8 cellular contexts compared by ENCODE assay signal in genomic region chr15:63436872-63437375, GRCh38. TPM values are rescaled to one million over a fixed set of nuclear protein-coding genes. Genes with fewer than 3 reads are reported as not detected.
A peak's percentile ranks its signal among the peaks of the same experiment; 100 is the strongest.
DNase-seq lines count a peak whose midpoint lies in the region; ATAC-seq, FAIRE-seq and TF ChIP-seq lines count a peak whose summit lies in the region.

No MANE protein-coding gene starts in this region.

- intact Hi-C loops in esophagus muscularis mucosa (cut with DNase I), result no loop called here

- no peaks in the 10 kb centered on the region for H3K9me2 ChIP-seq in OCI-LY1 (ENCODE audit: low read depth, low read length)

- peak overlapping the region; percentile 17 for H3K4me3 Mint-ChIP-seq in nephron progenitor cell
- H3K4me3 Mint-ChIP-seq in stimulated activated effector memory CD8-positive, alpha-beta T cell treated with anti-CD3 and anti-CD28 coated beads, Interleukin-12 subunit alpha, Interleukin-12 subunit beta, amount 100 ng/mL, for 72 hours, result no peak overlapping the region

- POLR2A ChIA-PET in A549 (lab: Yijun Ruan, JAX), result interaction anchor here (0.6 to 1.6 kb wide), 3 partner anchors 10 to 149 kb away, joined by 3 to 5 read pairs (median 3); no protein-coding TSS in a partner anchor

- H3K27me3 Mint-ChIP-seq in nephron progenitor cell (ENCODE audit: low read depth, poor library complexity), result peaks cover 8% of the 10 kb centered on the region

- peaks cover 17% of the 10 kb centered on the region for H3K4me1 ChIP-seq in A549
- H3K4me1 ChIP-seq in OCI-LY1 (ENCODE audit: insufficient read depth, low read length, severe bottlenecking), result peaks cover 10% of the 10 kb centered on the region
- peaks cover 14 to 53% (median 38%) of the 10 kb centered on the region in 4 donors for H3K4me1 ChIP-seq in esophagus muscularis mucosa

- H3K36me3 Mint-ChIP-seq in nephron progenitor cell (ENCODE audit: low read depth), result no peaks in the 10 kb centered on the region
- H3K36me3 Mint-ChIP-seq in stimulated activated effector memory CD8-positive, alpha-beta T cell treated with anti-CD3 and anti-CD28 coated beads, Interleukin-12 subunit alpha, Interleukin-12 subunit beta, amount 100 ng/mL, for 72 hours, result no peaks in the 10 kb centered on the region

- H3K36me3 ChIP-seq in OCI-LY1 (ENCODE audit: insufficient read depth, low read length) (no peaks in the 10 kb centered on the region), esophagus muscularis mucosa (no peaks in the 10 kb centered on the region)

- H2AFZ ChIP-seq in OCI-LY1 (ENCODE audit: low read length), result peak overlapping the region; percentile 88

- FAIRE-seq in A549 (lab: Jason Lieb, UNC), result no peak

- H3F3A ChIP-seq in OCI-LY1 (ENCODE audit: insufficient read depth, low read length), result no peaks in the 10 kb centered on the region

- peak overlapping the region; percentile 84 for H3K27ac Mint-ChIP-seq in nephron progenitor cell
- H3K27ac Mint-ChIP-seq in stimulated activated effector memory CD8-positive, alpha-beta T cell treated with anti-CD3 and anti-CD28 coated beads, Interleukin-12 subunit alpha, Interleukin-12 subunit beta, amount 100 ng/mL, for 72 hours, result peak overlapping the region; percentile 44

- H3K9me3 Mint-ChIP-seq in nephron progenitor cell, result no peaks in the 10 kb centered on the region
- no peaks in the 10 kb centered on the region for H3K9me3 Mint-ChIP-seq in stimulated activated effector memory CD8-positive, alpha-beta T cell treated with anti-CD3 and anti-CD28 coated beads, Interleukin-12 subunit alpha, Interleukin-12 subunit beta, amount 100 ng/mL, for 72 hours

- no peaks in the 10 kb centered on the region for H3K9me3 ChIP-seq in A549
- no peaks in the 10 kb centered on the region for H3K9me3 ChIP-seq in OCI-LY1 (ENCODE audit: low read length)
- no peaks in the 10 kb centered on the region for H3K9me3 ChIP-seq in esophagus muscularis mucosa

- H3K4me2 ChIP-seq in A549, result peak overlapping the region; percentile 62
- no peak overlapping the region for H3K4me2 ChIP-seq in OCI-LY1 (ENCODE audit: low read length)

- TF ChIP-seq EP300 in A549 (IDR thresholded peaks at IDR 0.05) (no peak), esophagus muscularis mucosa (IDR thresholded peaks at IDR 0.05) (no peak)

- H3K27ac ChIP-seq in A549, result peak overlapping the region; percentile 71 to 84
- no peak overlapping the region for H3K27ac ChIP-seq in OCI-LY1 (ENCODE audit: low read depth, low read length, poor library complexity, severe bottlenecking)
- H3K27ac ChIP-seq in esophagus muscularis mucosa (replicated peaks in 1 of 4), result peak overlapping the region; percentile 53 to 65 (median 57)

- H3K79me2 ChIP-seq in OCI-LY1 (ENCODE audit: insufficient read depth, low read length), result no peaks in the 10 kb centered on the region

- CTCF ChIA-PET in A549 (lab: Yijun Ruan, JAX), result interaction anchor here (0.7 to 8.8 kb wide), 11 partner anchors 8 to 163 kb away, joined by 3 to 44 read pairs (median 4); no protein-coding TSS in a partner anchor

- no peak for TF ChIP-seq POLR2A in A549 (IDR thresholded peaks at IDR 0.05; ENCODE audit: low read length)
- TF ChIP-seq POLR2A in esophagus muscularis mucosa (IDR thresholded peaks at IDR 0.05; ENCODE audit: low read depth), result no peak

- peaks cover 51% of the 10 kb centered on the region for H3K4me1 Mint-ChIP-seq in nephron progenitor cell
- peaks cover 16% of the 10 kb centered on the region for H3K4me1 Mint-ChIP-seq in stimulated activated effector memory CD8-positive, alpha-beta T cell treated with anti-CD3 and anti-CD28 coated beads, Interleukin-12 subunit alpha, Interleukin-12 subunit beta, amount 100 ng/mL, for 72 hours

- no peak overlapping the region for H3K4me3 ChIP-seq in A549
- no peak overlapping the region for H3K4me3 ChIP-seq in OCI-LY1 (ENCODE audit: low read depth, low read length, poor library complexity, severe bottlenecking)
- no peak overlapping the region for H3K4me3 ChIP-seq in esophagus muscularis mucosa

- H3K27me3 ChIP-seq in OCI-LY1 (ENCODE audit: insufficient read depth, low read length) (no peaks in the 10 kb centered on the region), esophagus muscularis mucosa (no peaks in the 10 kb centered on the region)

- DNase-seq in A549 (ENCODE audit: low read depth in 1 of 2, low spot score in 1 of 2) (peak; percentile 35 to 75), HT1080 (ENCODE audit: low read depth) (peak; percentile 76), esophagus muscularis mucosa (ENCODE audit: extremely low spot score) (peak; percentile 93), nephron progenitor cell (peak; percentile 18)
- peak; percentile 76 for DNase-seq in activated T-cell treated with anti-CD3 and anti-CD28 coated beads, Interleukin-2, amount 50 U/mL, for 1 hour
- no peak for DNase-seq in stimulated activated effector memory CD8-positive, alpha-beta T cell treated with anti-CD3 and anti-CD28 coated beads, Interleukin-12 subunit alpha, Interleukin-12 subunit beta, amount 100 ng/mL, for 72 hours (ENCODE audit: low spot score in 2 of 2)

- peak; percentile 68 to 85; a peak in 5 of 6 replicates for ATAC-seq in A549
- ATAC-seq in stimulated activated effector memory CD8-positive, alpha-beta T cell treated with anti-CD3 and anti-CD28 coated beads, Interleukin-12 subunit alpha, Interleukin-12 subunit beta, amount 100 ng/mL, for 72 hours, result peak; percentile 68
- no peak for ATAC-seq in HG03378 (IDR thresholded peaks at IDR 0.05; ENCODE audit: unreplicated experiment)

- H4K20me1 ChIP-seq in OCI-LY1 (ENCODE audit: insufficient read depth, low read length), result no peaks in the 10 kb centered on the region

- TF ChIP-seq CTCF in A549 (IDR thresholded peaks at IDR 0.05), result no peak; the same call in 2 of the 3 replicates
- no peak; the same call in 1 of the 2 replicates for TF ChIP-seq CTCF in OCI-LY1 (IDR thresholded peaks at IDR 0.05; ENCODE audit: low read length)
- no peak for TF ChIP-seq CTCF in esophagus muscularis mucosa (IDR thresholded peaks at IDR 0.05)
- no peak for TF ChIP-seq CTCF in nephron progenitor cell (IDR thresholded peaks at IDR 0.05)

- H3K9ac ChIP-seq in OCI-LY1 (ENCODE audit: low read length), result peak overlapping the region; percentile 8; the same call in 1 of the 2 replicates

- no peak for TF ChIP-seq RAD21 in A549 (conservative IDR thresholded peaks at IDR 0.05 in 1 of 2, IDR thresholded peaks at IDR 0.05 in 1 of 2)

- WGBS in A549 (ENCODE audit: missing lambda C conversion rate), result 23% methylated on average over 3 of the region's 3 CpGs
- 0% methylated on average over 3 of the region's 3 CpGs for WGBS in esophagus muscularis mucosa

TF ChIP-seq in A549, 52 proteins besides CTCF, POLR2A, EP300 and RAD21:
- TF ChIP-seq HOXB5 (CRISPR knock-in tag; IDR thresholded peaks at IDR 0.05), result no peak
TF ChIP-seq in A549: peak in this region for 0.

RNA-seq across cellular contexts. Expression of gene CA12, which starts 55.3 kb away (rescaled TPM):
- polyA plus RNA-seq in A549 (2011; rRNA removed) (323 and 389 TPM in 2 replicates), A549 (2017; fragmentation: RNase III; extraction: RNeasy Plus Mini Kit Qiagen cat#74134 plus additional on column Dnase treatment) (122 to 129 TPM (median 126 TPM) in 3 replicates)
- 126 and 167 TPM in 2 replicates for polyA plus RNA-seq in A549 (2012; cell fraction: cytosol; rRNA removed)
- polyA plus RNA-seq in A549 (2012; cell fraction: nucleus; rRNA removed), result 155 and 181 TPM in 2 replicates
- polyA minus RNA-seq in A549 (2011; rRNA and poly(A)+ RNA removed), result 186 and 245 TPM in 2 replicates
- 13.9 and 15.0 TPM in 2 replicates for total RNA-seq in HT1080 (2014; rRNA removed; shearing (Covaris generic))
- polyA plus RNA-seq in HT1080 (2015; cell fraction: cytosol; rRNA removed), result 12.3 and 13.9 TPM in 2 replicates
- 16.2 and 16.8 TPM in 2 replicates for polyA plus RNA-seq in HT1080 (2015; cell fraction: nucleus; rRNA removed)
- 10 to 100 TPM in 1 of 4 donors, 1 to 10 TPM in 3; 2.3 to 14.5 (median 6.0) TPM for total RNA-seq in esophagus muscularis mucosa

Comparison
In these comparisons a context has a peak if more than half of its experiments do, and no peak if none do; other contexts are left out.
1. DNase-seq: peak in A549 (2 of 2), HT1080 (single experiment), activated T-cell treated with anti-CD3 and anti-CD28 coated beads, Interleukin-2, amount 50 U/mL, for 1 hour (single experiment), esophagus muscularis mucosa (single experiment) and nephron progenitor cell (single experiment); none in stimulated activated effector memory CD8-positive, alpha-beta T cell treated with anti-CD3 and anti-CD28 coated beads, Interleukin-12 subunit alpha, Interleukin-12 subunit beta, amount 100 ng/mL, for 72 hours (0 of 2).